In genomic region chr3:160094562-160094961, GRCh38 we compare ENCODE assay signal across 27 cellular contexts.
"Had no signal": no experiment of that assay in that cellular context is flagged by ENCODE, and none has a peak within 500 bp of the region (broad histone marks: within the 10 kb centered on the region; RNA-seq: fewer than 3 reads in every experiment).

No MANE protein-coding gene starts in this region.

- H3K9me3 Mint-ChIP-seq: nephron; neural crest cell; stimulated activated effector memory CD8-positive, alpha-beta T cell treated with anti-CD3 and anti-CD28 coated beads, Interleukin-12 subunit alpha, Interleukin-12 subunit beta, amount 100 ng/mL, for 72 hours; stimulated activated naive CD8-positive, alpha-beta T cell treated with anti-CD3 and anti-CD28 coated beads, Interleukin-15, Interleukin-2, amounts not matched to agents 100 ng/mL and 50 ng/mL, for 24 hours had no signal

- H3K4me3 ChIP-seq: heart left ventricle, lower lobe of right lung, pancreas, psoas muscle, skin epidermis, spleen, suprapubic skin, thoracic aorta, tibial artery, upper lobe of right lung had no signal

- DNase-seq: heart left ventricle; hypothalamus; immature natural killer cell; kidney; left ventricle myocardium superior; lower lobe of right lung; mammary epithelial cell; mesenchymal stem cell; naive thymus-derived CD8-positive, alpha-beta T cell; nucleus accumbens; pancreas; posterior cingulate gyrus; psoas muscle; spleen; stimulated activated CD4-positive, alpha-beta T cell treated with anti-CD3 and anti-CD28 coated beads, Interleukin-4, amount 100 ng/mL, for 24 hours; stimulated activated naive CD4-positive, alpha-beta T cell; tibial artery; trophoblast cell; upper lobe of right lung had no signal

- H3K36me3 ChIP-seq: heart left ventricle, lower lobe of right lung, pancreas, spleen, suprapubic skin, thoracic aorta, tibial artery, upper lobe of right lung had no signal

- H3K27me3 Mint-ChIP-seq: stimulated activated naive CD8-positive, alpha-beta T cell treated with anti-CD3 and anti-CD28 coated beads, Interleukin-15, Interleukin-2, amounts not matched to agents 100 ng/mL and 50 ng/mL, for 24 hours had no signal

- H3K4me1 Mint-ChIP-seq: immature natural killer cell; naive thymus-derived CD8-positive, alpha-beta T cell; nephron; neural crest cell; stimulated activated effector memory CD8-positive, alpha-beta T cell treated with anti-CD3 and anti-CD28 coated beads, Interleukin-12 subunit alpha, Interleukin-12 subunit beta, amount 100 ng/mL, for 72 hours had no signal

- H3K27ac Mint-ChIP-seq: immature natural killer cell; naive thymus-derived CD8-positive, alpha-beta T cell; nephron; stimulated activated effector memory CD8-positive, alpha-beta T cell treated with anti-CD3 and anti-CD28 coated beads, Interleukin-12 subunit alpha, Interleukin-12 subunit beta, amount 100 ng/mL, for 72 hours; stimulated activated naive CD8-positive, alpha-beta T cell treated with anti-CD3 and anti-CD28 coated beads, Interleukin-15, Interleukin-2, amounts not matched to agents 100 ng/mL and 50 ng/mL, for 24 hours had no signal

- H3K27me3 ChIP-seq: heart left ventricle, pancreas, suprapubic skin, tibial artery, upper lobe of right lung had no signal

- H3K27ac ChIP-seq: heart left ventricle, lower lobe of right lung, pancreas, psoas muscle, skin epidermis, spleen, suprapubic skin, thoracic aorta, tibial artery, upper lobe of right lung had no signal

- H3K4me1 ChIP-seq: heart left ventricle, pancreas, psoas muscle, spleen, suprapubic skin, tibial artery, upper lobe of right lung had no signal

- H3K4me3 Mint-ChIP-seq: immature natural killer cell; naive thymus-derived CD8-positive, alpha-beta T cell; nephron; neural crest cell; stimulated activated effector memory CD8-positive, alpha-beta T cell treated with anti-CD3 and anti-CD28 coated beads, Interleukin-12 subunit alpha, Interleukin-12 subunit beta, amount 100 ng/mL, for 72 hours; stimulated activated naive CD8-positive, alpha-beta T cell treated with anti-CD3 and anti-CD28 coated beads, Interleukin-15, Interleukin-2, amounts not matched to agents 100 ng/mL and 50 ng/mL, for 24 hours had no signal

- H3K9me3 ChIP-seq: heart left ventricle, lower lobe of right lung, pancreas, psoas muscle, spleen, suprapubic skin, thoracic aorta, tibial artery, upper lobe of right lung had no signal

- ATAC-seq: heart left ventricle; left ventricle myocardium superior; lower lobe of right lung; naive thymus-derived CD8-positive, alpha-beta T cell; pancreas; psoas muscle; sciatic nerve; stimulated activated effector memory CD8-positive, alpha-beta T cell treated with anti-CD3 and anti-CD28 coated beads, Interleukin-12 subunit alpha, Interleukin-12 subunit beta, amount 100 ng/mL, for 72 hours; upper lobe of right lung had no signal

- H3K36me3 Mint-ChIP-seq: immature natural killer cell; naive thymus-derived CD8-positive, alpha-beta T cell; stimulated activated effector memory CD8-positive, alpha-beta T cell treated with anti-CD3 and anti-CD28 coated beads, Interleukin-12 subunit alpha, Interleukin-12 subunit beta, amount 100 ng/mL, for 72 hours had no signal
